In genomic region chr17:12990041-12990808, GRCh38 we compare ENCODE assay signal across 19 cellular contexts. TPM values are rescaled to one million over a fixed set of nuclear protein-coding genes. Genes with fewer than 3 reads are reported as not detected.
DNase-seq lines count a peak whose midpoint lies in the region; ATAC-seq, FAIRE-seq and TF ChIP-seq lines count a peak whose summit lies in the region.
"Had no signal": no experiment of that assay in that cellular context is flagged by ENCODE, and none has a peak within 500 bp of the region (broad histone marks: within the 10 kb centered on the region; RNA-seq: fewer than 3 reads in every experiment).

No MANE protein-coding gene starts in this region.

- H3K27ac ChIP-seq in A549 (no peak overlapping the region), right lobe of liver (peak overlapping the region; percentile 47 to 91 (median 82)), spleen (no peak overlapping the region)
- H3K27ac ChIP-seq: ascending aorta, vagina, WERI-Rb-1 had no signal

- no peak for TF ChIP-seq RAD21 in A549 (conservative IDR thresholded peaks at IDR 0.05 in 1 of 2, IDR thresholded peaks at IDR 0.05 in 1 of 2)

- H3K36me3 ChIP-seq in right lobe of liver: peaks cover 0 to 40% (median 18%) of the 10 kb centered on the region in 4 donors
- peaks cover 4 to 59% (median 53%) of the 10 kb centered on the region in 6 donors for H3K36me3 ChIP-seq in spleen

- no peaks in the 10 kb centered on the region for H3K27me3 ChIP-seq in right lobe of liver
- H3K27me3 ChIP-seq in spleen (replicated peaks in 1 of 7): no peaks in the 10 kb centered on the region
- H3K27me3 ChIP-seq: ascending aorta, vagina had no signal

- H3K9me3 ChIP-seq in A549 (no peaks in the 10 kb centered on the region), right lobe of liver (no peaks in the 10 kb centered on the region), spleen (no peaks in the 10 kb centered on the region)
- H3K9me3 ChIP-seq: ascending aorta, vagina had no signal

- DNase-seq in A549 (ENCODE audit: low read depth in 1 of 2, low spot score in 1 of 2): no peak
- DNase-seq in GM12892 (ENCODE audit: insufficient read length): no peak
- DNase-seq in cerebellum (ENCODE audit: low spot score): peak; percentile 92
- DNase-seq in right lobe of liver: peak; percentile 92 to 98 (median 96)
- DNase-seq in NCI-H1694 (lab: John Stamatoyannopoulos, UW): no peak
- no peak for DNase-seq in spleen
- DNase-seq: activated CD8-positive, alpha-beta memory T cell treated with anti-CD3 and anti-CD28 coated beads for 24 hours; DMS153; head of caudate nucleus; NCI-H187 treated with DMSO at 0.1 percent for 48 hours; NCI-H526; SW 1271; WERI-Rb-1 had no signal

- H3K4me1 ChIP-seq in A549 (no peaks in the 10 kb centered on the region), right lobe of liver (peaks cover 0 to 20% (median 8%) of the 10 kb centered on the region in 4 donors), spleen (peaks cover 0 to 7% (median 0%) of the 10 kb centered on the region in 6 donors)

- intact Hi-C loops in right lobe of liver (cut with DNase I) (no loop called here), spleen (cut with DNase I; ENCODE audit: low total_unique reads) (no loop called here)

- ATAC-seq in A549 (peak in 1 of 2 experiments; percentile 9; a peak in 1 of 6 replicates), right lobe of liver (peak; percentile 92 to 95 (median 94)), HG03280 (IDR thresholded peaks at IDR 0.05; ENCODE audit: unreplicated experiment) (no peak), GM19328 (IDR thresholded peaks at IDR 0.05; ENCODE audit: unreplicated experiment) (no peak)
- ATAC-seq: esophagus mucosa had no signal

- CTCF ChIA-PET in A549 (lab: Yijun Ruan, JAX): interaction anchor here (1.1 to 10.4 kb wide), 3 partner anchors 13 to 41 kb away, joined by 3 to 79 read pairs (median 4); no protein-coding TSS in a partner anchor

- H3K4me3 ChIP-seq in A549 (no peak overlapping the region), right lobe of liver (peak overlapping the region in 2 of 3 donors; percentile 9 to 11), spleen (no peak overlapping the region)
- H3K4me3 ChIP-seq: ascending aorta, vagina had no signal

- FAIRE-seq in A549 (lab: Jason Lieb, UNC): no peak
- FAIRE-seq in GM12892 (lab: Jason Lieb, UNC): no peak
- FAIRE-seq: RCC 7860 had no signal

- no peak for TF ChIP-seq EP300 in A549 (IDR thresholded peaks at IDR 0.05)

- POLR2A ChIA-PET in A549 (lab: Yijun Ruan, JAX): interaction anchor here (1.5 kb wide), 1 partner anchor 28 kb away, joined by 7 read pairs; the partner anchor contains the start of gene ELAC2

- H3K4me2 ChIP-seq in A549: no peak overlapping the region

- TF ChIP-seq POLR2A in A549 (IDR thresholded peaks at IDR 0.05; ENCODE audit: low read length): peak; percentile 24; the same call in 1 of the 2 replicates
- peak; percentile 46; the same call in 1 of the 2 replicates for TF ChIP-seq POLR2A in GM12892 (IDR thresholded peaks at IDR 0.05; ENCODE audit: low read depth, low read length)
- no peak for TF ChIP-seq POLR2A in right lobe of liver (IDR thresholded peaks at IDR 0.05)
- TF ChIP-seq POLR2A in spleen (IDR thresholded peaks at IDR 0.05): no peak

- no peak for TF ChIP-seq CTCF in A549 (IDR thresholded peaks at IDR 0.05)
- TF ChIP-seq CTCF in right lobe of liver (IDR thresholded peaks at IDR 0.05): no peak
- no peak for TF ChIP-seq CTCF in spleen (IDR thresholded peaks at IDR 0.05 in 8 of 11, conservative IDR thresholded peaks at IDR 0.05 in 3 of 11)

- 94% methylated on average over 25 of the region's 25 CpGs for WGBS in A549 (ENCODE audit: missing lambda C conversion rate)
- WGBS in right lobe of liver (ENCODE audit: insufficient coverage, low coverage, low lambda C conversion rate, missing lambda C conversion rate): 21% methylated on average over 22 of the region's 25 CpGs
- 91 to 95% (median 94%) methylated on average over 25 of the region's 25 CpGs for WGBS in spleen, 5 donors

TF ChIP-seq in A549, 52 proteins besides CTCF, POLR2A, EP300 and RAD21:
- TF ChIP-seq USF2 (IDR thresholded peaks at IDR 0.05) (no peak), JUN (IDR thresholded peaks at IDR 0.05) (0 out of 5 replicates have a peak, but pooled peaks of 1 of the 2 experiments have one; percentile 18)

RNA-seq across cellular contexts. Expression of gene ELAC2, which starts 27.6 kb away (rescaled TPM):
- polyA plus RNA-seq in A549 (2011; rRNA removed): 97.9 and 103 TPM in 2 replicates
- 159 and 180 TPM in 2 replicates for polyA plus RNA-seq in A549 (2012; cell fraction: cytosol; rRNA removed)
- 366 and 419 TPM in 2 replicates for polyA plus RNA-seq in A549 (2012; cell fraction: nucleus; rRNA removed)
- polyA plus RNA-seq in A549 (2017; fragmentation: RNase III; extraction: RNeasy Plus Mini Kit Qiagen cat#74134 plus additional on column Dnase treatment): 106 to 114 TPM (median 109 TPM) in 3 replicates
- 197 and 211 TPM in 2 replicates for polyA minus RNA-seq in A549 (2011; rRNA and poly(A)+ RNA removed)
- polyA plus RNA-seq in GM12892 (2012; ENCODE audit: missing spikeins): 42.3 TPM
- total RNA-seq in cerebellum: 36.8 TPM
- total RNA-seq in right lobe of liver: 10 to 100 TPM; 28.7 to 72.8 (median 36.2) TPM
- 100 to 1,000 TPM in 2 of 7 donors, 10 to 100 TPM in 5; 47.6 to 110 (median 79.3) TPM for total RNA-seq in spleen
- 10 to 100 TPM; 29.4 to 36.4 (median 35.0) TPM for polyA plus RNA-seq in spleen

Comparison
In these comparisons a context has a peak if more than half of its experiments do, and no peak if none do; other contexts are left out.
1. ATAC-seq: peak in right lobe of liver (4 of 4); none in HG03280 (single experiment) and GM19328 (single experiment).
2. DNase-seq: peak in cerebellum (single experiment) and right lobe of liver (3 of 3); none in A549 (0 of 2), GM12892 (single experiment), NCI-H1694 (single experiment) and spleen (single experiment).
3. H3K27ac ChIP-seq: peak in right lobe of liver (3 of 3); none in A549 (0 of 2) and spleen (0 of 8).
4. H3K4me3 ChIP-seq: peak in right lobe of liver (2 of 3); none in A549 (single experiment) and spleen (0 of 8).
5. POLR2A ChIP-seq: peak in A549 (single experiment) and GM12892 (single experiment); none in right lobe of liver (single experiment) and spleen (0 of 3).